Comparison of ENCODE assay signal across 8 cellular contexts in the genomic region with DNA sequence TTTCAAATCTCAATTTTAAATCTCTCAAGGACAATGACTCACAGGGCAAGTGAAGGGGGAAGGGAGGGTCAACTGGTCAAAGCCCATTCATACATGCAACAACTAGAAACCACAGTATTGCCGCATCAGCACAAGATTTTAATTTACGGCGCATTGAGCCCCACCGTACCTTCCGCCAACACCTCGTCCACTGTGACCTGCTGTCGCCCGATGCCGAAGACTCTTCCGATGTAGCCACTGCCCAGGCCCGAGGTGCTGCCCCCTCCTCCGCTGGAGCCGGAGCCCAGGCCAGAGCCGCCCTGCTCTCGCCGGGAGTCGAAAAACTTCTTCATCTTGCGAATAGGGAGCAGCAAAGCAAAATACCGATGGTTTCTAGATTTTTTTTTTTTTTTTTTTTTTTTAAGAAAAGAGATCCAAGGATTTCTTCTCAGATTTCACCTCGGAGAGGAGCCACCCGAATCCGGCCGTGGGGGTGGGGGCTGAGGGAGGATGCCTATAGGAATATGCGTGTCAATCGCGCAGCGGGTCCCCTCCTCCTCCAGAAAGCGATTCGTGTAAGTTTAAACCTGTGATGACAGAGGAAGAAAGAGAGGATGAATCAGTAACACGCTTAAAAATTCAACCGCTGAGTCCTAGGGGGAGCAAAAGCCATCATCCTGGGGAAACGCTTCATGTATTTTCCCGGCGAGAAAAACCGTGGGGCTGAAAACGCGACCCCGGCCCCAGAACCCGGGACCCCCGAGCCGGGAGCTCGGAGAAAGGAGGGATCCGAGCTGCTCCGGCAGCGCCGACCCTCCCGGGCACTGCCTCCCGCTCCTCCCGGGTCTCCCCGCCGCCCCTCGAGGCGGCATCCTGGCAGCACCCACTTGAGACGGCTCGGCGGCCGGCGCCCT. TPM values are rescaled to one million over a fixed set of nuclear protein-coding genes. Genes with fewer than 3 reads are reported as not detected.
DNase-seq lines count a peak whose midpoint lies in the region; ATAC-seq and TF ChIP-seq lines count a peak whose summit lies in the region.

No MANE protein-coding gene starts in this region.

- peak overlapping the region; percentile 93 for H3K27ac Mint-ChIP-seq in activated naive CD8-positive, alpha-beta T cell treated with anti-CD3 and anti-CD28 coated beads, Interleukin-2, amount 50 U/mL, for 24 hours

- TF ChIP-seq CTCF in heart right ventricle (IDR thresholded peaks at IDR 0.05) (no peak), uterus (IDR thresholded peaks at IDR 0.05) (no peak)

- 0 to 1% methylated on average over 58 of the region's 58 CpGs for WGBS in heart right ventricle, 2 donors

- H3K4me1 Mint-ChIP-seq in activated naive CD8-positive, alpha-beta T cell treated with anti-CD3 and anti-CD28 coated beads, Interleukin-2, amount 50 U/mL, for 24 hours: peaks cover 66% of the 10 kb centered on the region

- H3K27ac ChIP-seq in heart right ventricle (peak overlapping the region; percentile 90 to 99 (median 98)), uterus (peak overlapping the region; percentile 96 to 97)

- H3K9me3 ChIP-seq in heart right ventricle (no peaks in the 10 kb centered on the region), uterus (no peaks in the 10 kb centered on the region)

- H3K36me3 Mint-ChIP-seq in activated naive CD8-positive, alpha-beta T cell treated with anti-CD3 and anti-CD28 coated beads, Interleukin-2, amount 50 U/mL, for 24 hours (ENCODE audit: low read depth): peaks cover 24% of the 10 kb centered on the region

- H3K4me3 ChIP-seq in heart right ventricle (peak overlapping the region; percentile 77 to 99 (median 92)), uterus (peak overlapping the region; percentile 73 to 100)

- TF ChIP-seq POLR2A in uterus (IDR thresholded peaks at IDR 0.05): no peak

- H3K4me3 Mint-ChIP-seq in activated naive CD8-positive, alpha-beta T cell treated with anti-CD3 and anti-CD28 coated beads, Interleukin-2, amount 50 U/mL, for 24 hours: peak overlapping the region; percentile 89

- peak; percentile 30 for ATAC-seq in activated naive CD8-positive, alpha-beta T cell treated with anti-CD3 and anti-CD28 coated beads, Interleukin-2, amount 50 U/mL, for 24 hours
- peak; percentile 7 to 51 (median 26) for ATAC-seq in heart right ventricle
- no peak for ATAC-seq in GM21381 (IDR thresholded peaks at IDR 0.05; ENCODE audit: unreplicated experiment)

- H3K4me1 ChIP-seq in heart right ventricle (peaks cover 0 to 69% (median 54%) of the 10 kb centered on the region in 9 donors), uterus (peaks cover 0 to 4% of the 10 kb centered on the region in 2 donors)

- DNase-seq in EH (ENCODE audit: low read depth) (peak; percentile 86), HuH-7.5 (ENCODE audit: low spot score) (peak; percentile 43), SKM-1 (lab: John Stamatoyannopoulos, UW; ENCODE audit: unreplicated experiment) (peak; percentile 17), heart right ventricle (peak; percentile 48 to 53), pons (ENCODE audit: low spot score) (peak; percentile 47), uterus (peak; percentile 43 to 62)
- peak; percentile 69 for DNase-seq in activated naive CD8-positive, alpha-beta T cell treated with anti-CD3 and anti-CD28 coated beads, Interleukin-2, amount 50 U/mL, for 24 hours

- peaks cover 4% of the 10 kb centered on the region for H3K9me3 Mint-ChIP-seq in activated naive CD8-positive, alpha-beta T cell treated with anti-CD3 and anti-CD28 coated beads, Interleukin-2, amount 50 U/mL, for 24 hours

- H3K27me3 ChIP-seq in heart right ventricle (no peaks in the 10 kb centered on the region), uterus (no peaks in the 10 kb centered on the region)

- no peaks in the 10 kb centered on the region for H3K27me3 Mint-ChIP-seq in activated naive CD8-positive, alpha-beta T cell treated with anti-CD3 and anti-CD28 coated beads, Interleukin-2, amount 50 U/mL, for 24 hours

- intact Hi-C loops in heart right ventricle (cut with DNase I) (loop anchor here (5.0 to 10.0 kb wide), 8 partner anchors 34 to 81 kb away; no protein-coding TSS in a partner anchor), uterus (cut with DNase I; ENCODE audit: low total_unique reads) (no loop called here)

- peaks cover 0 to under 1% (median 0%) of the 10 kb centered on the region in 9 donors for H3K36me3 ChIP-seq in heart right ventricle
- no peaks in the 10 kb centered on the region for H3K36me3 ChIP-seq in uterus

RNA-seq across cellular contexts. Expression of gene AAK1, which starts 0.6 kb away (rescaled TPM):
- total RNA-seq in heart right ventricle (100 to 1,000 TPM in 7 of 10 donors, 10 to 100 TPM in 3; 70.2 to 148 (median 125) TPM), uterus (10 to 100 TPM; 13.1 to 66.3 (median 32.5) TPM)
- 10 to 100 TPM; 10.1 to 34.2 TPM for polyA plus RNA-seq in heart right ventricle

Comparison
In these comparisons a context has a peak if more than half of its experiments do, and no peak if none do; other contexts are left out.
1. DNase-seq: peak in every context shown above with its lines; median percentile 86 in EH; 69 in activated naive CD8-positive, alpha-beta T cell treated with anti-CD3 and anti-CD28 coated beads, Interleukin-2, amount 50 U/mL, for 24 hours; 52 in uterus; 50 in heart right ventricle; 47 in pons; 43 in HuH-7.5; 17 in SKM-1.